Comparison of ENCODE assay signal across 20 cellular contexts in genomic region chr22:36318442-36318841, GRCh38.
DNase-seq lines count a peak whose midpoint lies in the region; ATAC-seq and TF ChIP-seq lines count a peak whose summit lies in the region.
"Had no signal": no experiment of that assay in that cellular context is flagged by ENCODE, and none has a peak within 500 bp of the region (broad histone marks: within the 10 kb centered on the region; RNA-seq: fewer than 3 reads in every experiment).

No MANE protein-coding gene starts in this region.

- no peak overlapping the region for H3K4me2 ChIP-seq in mesenchymal stem cell (ENCODE audit: low read length, poor library complexity, severe bottlenecking)

- DNase-seq in activated T-cell treated with anti-CD3 and anti-CD28 coated beads, Interleukin-2, amount 50 U/mL, for 24 hours, result no peak
- DNase-seq in activated T-cell treated with anti-CD3 and anti-CD28 coated beads, Interleukin-2, amount 50 U/mL, for 1 hour, result no peak
- no peak for DNase-seq in activated T-helper 1 cell treated with anti-CD3 and anti-CD28 coated beads, Interleukin-12 subunit alpha, Interleukin-12 subunit beta, Interleukin-2, Interleukin-4 antibody, amounts not matched to agents 30 ng/mL and 10 ng/mL and 1 ng/mL, durations not matched to agents 14 hours and 24 hours and 36 hours (ENCODE audit: low spot score)
- DNase-seq in mesenchymal stem cell (no peak), GM13976 (ENCODE audit: low spot score) (no peak), NCI-H2081 (lab: John Stamatoyannopoulos, UW) (no peak)
- no peak for DNase-seq in stimulated activated naive B cell treated with anti-CD40 and anti-IgM and Interleukin-4, amounts not matched to agents 10 μg/mL and 1 μg/mL and 100 μg/mL, for 72 hours
- DNase-seq: activated naive CD8-positive, alpha-beta T cell treated with anti-CD3 and anti-CD28 coated beads, Interleukin-2, amount 10 ng/mL, durations not matched to agents 7 days and 5 days; CD4-positive, CD25-positive, alpha-beta regulatory T cell; DMS79; KG1; NCI-H1048; NCI-H2029 treated with DMSO at 0.1 percent for 48 hours; NCI-H510A; Right ventricle myocardium superior; stimulated activated CD4-positive, alpha-beta T cell treated with anti-CD3 and anti-CD28 coated beads, Interleukin-4, amount 100 ng/mL, for 24 hours had no signal

- in situ Hi-C loops in GM13976 (cut with MboI; ENCODE audit: low sequenced_read_pairs, unreplicated experiment), result no loop called here

- H2AK5ac ChIP-seq in mesenchymal stem cell (ENCODE audit: low read length, severe bottlenecking), result no peak overlapping the region

- peaks cover 25% of the 10 kb centered on the region for H3K4me1 ChIP-seq in mesenchymal stem cell (ENCODE audit: control insufficient read depth, insufficient read depth, low read depth, low read length)
- H3K4me1 ChIP-seq: HAP-1 had no signal

- peaks cover 88 to 90% of the 10 kb centered on the region in 2 experiments for H3K36me3 ChIP-seq in mesenchymal stem cell (ENCODE audit: control insufficient read depth in 1 of 2, insufficient read depth in 2 of 2, low read depth in 1 of 2, low read length in 2 of 2)

- H2BK120ac ChIP-seq in mesenchymal stem cell (ENCODE audit: low read depth, low read length), result no peak overlapping the region

- no peak overlapping the region for H2BK5ac ChIP-seq in mesenchymal stem cell (ENCODE audit: low read depth, low read length, poor library complexity, severe bottlenecking)

- peak overlapping the region; percentile 5 for H3K27ac ChIP-seq in mesenchymal stem cell (ENCODE audit: low read length, poor library complexity, severe bottlenecking)

- no peak overlapping the region for H2AFZ ChIP-seq in mesenchymal stem cell (ENCODE audit: low read depth, low read length)

- 91% methylated on average over 10 of the region's 12 CpGs for whole genome bisulfite sequencing in mesenchymal stem cell

- no peak overlapping the region for H3K23ac ChIP-seq in mesenchymal stem cell (ENCODE audit: low read length in 2 of 2)

- no peak overlapping the region for H4K8ac ChIP-seq in mesenchymal stem cell (ENCODE audit: low read length)

- H3K18ac ChIP-seq in mesenchymal stem cell (ENCODE audit: low read depth in 1 of 2, low read length in 2 of 2), result no peak overlapping the region

- H3K4ac ChIP-seq in mesenchymal stem cell (ENCODE audit: low read depth in 1 of 2, low read length in 2 of 2), result no peak overlapping the region

- H3K4me1 Mint-ChIP-seq in activated T-cell treated with anti-CD3 and anti-CD28 coated beads, Interleukin-2, amount 50 U/mL, for 24 hours (ENCODE audit: low read depth), result peaks cover 2% of the 10 kb centered on the region
- H3K4me1 Mint-ChIP-seq in activated T-helper 1 cell treated with anti-CD3 and anti-CD28 coated beads, Interleukin-12 subunit alpha, Interleukin-12 subunit beta, Interleukin-2, Interleukin-4 antibody, amounts not matched to agents 30 ng/mL and 10 ng/mL and 1 ng/mL, durations not matched to agents 14 hours and 24 hours and 36 hours (ENCODE audit: low read depth), result peaks cover 5% of the 10 kb centered on the region
- peaks cover 6 to 27% of the 10 kb centered on the region in 2 donors for H3K4me1 Mint-ChIP-seq in stimulated activated naive B cell treated with anti-CD40 and anti-IgM and Interleukin-4, amounts not matched to agents 10 μg/mL and 1 μg/mL and 100 μg/mL, for 72 hours
- H3K4me1 Mint-ChIP-seq: mesothelial cell of epicardium, WTC11 had no signal

- intact Hi-C loops in activated T-helper 1 cell treated with anti-CD3 and anti-CD28 coated beads, Interleukin-12 subunit alpha, Interleukin-12 subunit beta, Interleukin-2, Interleukin-4 antibody, amounts not matched to agents 30 ng/mL and 10 ng/mL and 1 ng/mL, durations not matched to agents 14 hours and 24 hours and 36 hours (cut with micrococcal nuclease), result no loop called here

- no peaks in the 10 kb centered on the region for H3K27me3 ChIP-seq in mesenchymal stem cell (ENCODE audit: control insufficient read depth in 1 of 2, insufficient read depth in 1 of 2, low read length in 2 of 2)

- H3K27me3 Mint-ChIP-seq in activated T-cell treated with anti-CD3 and anti-CD28 coated beads, Interleukin-2, amount 50 U/mL, for 24 hours, result no peaks in the 10 kb centered on the region
- no peaks in the 10 kb centered on the region for H3K27me3 Mint-ChIP-seq in activated T-helper 1 cell treated with anti-CD3 and anti-CD28 coated beads, Interleukin-12 subunit alpha, Interleukin-12 subunit beta, Interleukin-2, Interleukin-4 antibody, amounts not matched to agents 30 ng/mL and 10 ng/mL and 1 ng/mL, durations not matched to agents 14 hours and 24 hours and 36 hours (ENCODE audit: insufficient read depth)
- H3K27me3 Mint-ChIP-seq in stimulated activated naive B cell treated with anti-CD40 and anti-IgM and Interleukin-4, amounts not matched to agents 10 μg/mL and 1 μg/mL and 100 μg/mL, for 72 hours, result no peaks in the 10 kb centered on the region
- H3K27me3 Mint-ChIP-seq: activated naive CD8-positive, alpha-beta T cell treated with anti-CD3 and anti-CD28 coated beads, Interleukin-2, amount 10 ng/mL, durations not matched to agents 7 days and 5 days; CD4-positive, CD25-positive, alpha-beta regulatory T cell had no signal

- H2BK15ac ChIP-seq in mesenchymal stem cell (ENCODE audit: low read depth, poor library complexity, severe bottlenecking), result no peak overlapping the region

- no peaks in the 10 kb centered on the region for H3K9me3 ChIP-seq in mesenchymal stem cell (ENCODE audit: control insufficient read depth, low read length)
- H3K9me3 ChIP-seq: HAP-1 had no signal

- H3K79me1 ChIP-seq in mesenchymal stem cell (replicated peaks; ENCODE audit: low read length, poor library complexity, severe bottlenecking), result peaks cover 3% of the 10 kb centered on the region

- H3K4me3 ChIP-seq in mesenchymal stem cell (ENCODE audit: insufficient read depth in 1 of 2, low read depth in 1 of 2, low read length in 2 of 2), result no peak overlapping the region
- H3K4me3 ChIP-seq: HAP-1 had no signal

- H3K9me3 Mint-ChIP-seq in activated T-cell treated with anti-CD3 and anti-CD28 coated beads, Interleukin-2, amount 50 U/mL, for 24 hours, result no peaks in the 10 kb centered on the region
- no peaks in the 10 kb centered on the region for H3K9me3 Mint-ChIP-seq in activated T-helper 1 cell treated with anti-CD3 and anti-CD28 coated beads, Interleukin-12 subunit alpha, Interleukin-12 subunit beta, Interleukin-2, Interleukin-4 antibody, amounts not matched to agents 30 ng/mL and 10 ng/mL and 1 ng/mL, durations not matched to agents 14 hours and 24 hours and 36 hours
- no peaks in the 10 kb centered on the region for H3K9me3 Mint-ChIP-seq in stimulated activated naive B cell treated with anti-CD40 and anti-IgM and Interleukin-4, amounts not matched to agents 10 μg/mL and 1 μg/mL and 100 μg/mL, for 72 hours
- H3K9me3 Mint-ChIP-seq: activated naive CD8-positive, alpha-beta T cell treated with anti-CD3 and anti-CD28 coated beads, Interleukin-2, amount 10 ng/mL, durations not matched to agents 7 days and 5 days; CD4-positive, CD25-positive, alpha-beta regulatory T cell; mesothelial cell of epicardium; WTC11 had no signal

- H2BK12ac ChIP-seq in mesenchymal stem cell (ENCODE audit: low read length in 2 of 2), result no peak overlapping the region

- peaks cover 99% of the 10 kb centered on the region for H3K36me3 Mint-ChIP-seq in activated T-cell treated with anti-CD3 and anti-CD28 coated beads, Interleukin-2, amount 50 U/mL, for 24 hours (ENCODE audit: low read depth)
- H3K36me3 Mint-ChIP-seq in activated T-helper 1 cell treated with anti-CD3 and anti-CD28 coated beads, Interleukin-12 subunit alpha, Interleukin-12 subunit beta, Interleukin-2, Interleukin-4 antibody, amounts not matched to agents 30 ng/mL and 10 ng/mL and 1 ng/mL, durations not matched to agents 14 hours and 24 hours and 36 hours (ENCODE audit: low read depth), result peaks cover 60% of the 10 kb centered on the region
- peaks cover 52 to 57% of the 10 kb centered on the region in 2 donors for H3K36me3 Mint-ChIP-seq in stimulated activated naive B cell treated with anti-CD40 and anti-IgM and Interleukin-4, amounts not matched to agents 10 μg/mL and 1 μg/mL and 100 μg/mL, for 72 hours

- TF ChIP-seq CTCF in GM13976 (IDR thresholded peaks at IDR 0.05; ENCODE audit: borderline replicate concordance, control extremely low read depth, extremely low read depth, insufficient read depth, missing control alignments), result no peak

- H3K9ac ChIP-seq in mesenchymal stem cell (ENCODE audit: low read length), result no peak overlapping the region

- H4K91ac ChIP-seq in mesenchymal stem cell (ENCODE audit: low read length), result no peak overlapping the region

- H3K4me3 Mint-ChIP-seq in activated T-cell treated with anti-CD3 and anti-CD28 coated beads, Interleukin-2, amount 50 U/mL, for 24 hours, result no peak overlapping the region
- H3K4me3 Mint-ChIP-seq in activated T-helper 1 cell treated with anti-CD3 and anti-CD28 coated beads, Interleukin-12 subunit alpha, Interleukin-12 subunit beta, Interleukin-2, Interleukin-4 antibody, amounts not matched to agents 30 ng/mL and 10 ng/mL and 1 ng/mL, durations not matched to agents 14 hours and 24 hours and 36 hours, result no peak overlapping the region
- no peak overlapping the region for H3K4me3 Mint-ChIP-seq in stimulated activated naive B cell treated with anti-CD40 and anti-IgM and Interleukin-4, amounts not matched to agents 10 μg/mL and 1 μg/mL and 100 μg/mL, for 72 hours
- H3K4me3 Mint-ChIP-seq: activated naive CD8-positive, alpha-beta T cell treated with anti-CD3 and anti-CD28 coated beads, Interleukin-2, amount 10 ng/mL, durations not matched to agents 7 days and 5 days; CD4-positive, CD25-positive, alpha-beta regulatory T cell; mesothelial cell of epicardium; WTC11 had no signal

- no peak for ATAC-seq in stimulated activated naive B cell treated with anti-CD40 and anti-IgM and Interleukin-4, amounts not matched to agents 10 μg/mL and 1 μg/mL and 100 μg/mL, for 72 hours (replicated peaks)
- ATAC-seq in GM21390 (IDR thresholded peaks at IDR 0.05; ENCODE audit: unreplicated experiment), result no peak
- ATAC-seq: WTC11 had no signal

- no peak overlapping the region for H3K14ac ChIP-seq in mesenchymal stem cell (ENCODE audit: low read length in 2 of 2)

- H3K27ac Mint-ChIP-seq in activated T-cell treated with anti-CD3 and anti-CD28 coated beads, Interleukin-2, amount 50 U/mL, for 24 hours, result peak overlapping the region; percentile 77
- peak overlapping the region; percentile 12 for H3K27ac Mint-ChIP-seq in activated T-helper 1 cell treated with anti-CD3 and anti-CD28 coated beads, Interleukin-12 subunit alpha, Interleukin-12 subunit beta, Interleukin-2, Interleukin-4 antibody, amounts not matched to agents 30 ng/mL and 10 ng/mL and 1 ng/mL, durations not matched to agents 14 hours and 24 hours and 36 hours
- H3K27ac Mint-ChIP-seq in stimulated activated naive B cell treated with anti-CD40 and anti-IgM and Interleukin-4, amounts not matched to agents 10 μg/mL and 1 μg/mL and 100 μg/mL, for 72 hours, result peak overlapping the region; percentile 77
- H3K27ac Mint-ChIP-seq: activated naive CD8-positive, alpha-beta T cell treated with anti-CD3 and anti-CD28 coated beads, Interleukin-2, amount 10 ng/mL, durations not matched to agents 7 days and 5 days; mesothelial cell of epicardium; WTC11 had no signal

Comparison
In these comparisons a context has a peak if more than half of its experiments do, and no peak if none do; other contexts are left out.
1. H3K27ac Mint-ChIP-seq: peak in every context shown above with its lines; median percentile 77 in activated T-cell treated with anti-CD3 and anti-CD28 coated beads, Interleukin-2, amount 50 U/mL, for 24 hours; 77 in stimulated activated naive B cell treated with anti-CD40 and anti-IgM and Interleukin-4, amounts not matched to agents 10 μg/mL and 1 μg/mL and 100 μg/mL, for 72 hours; 12 in activated T-helper 1 cell treated with anti-CD3 and anti-CD28 coated beads, Interleukin-12 subunit alpha, Interleukin-12 subunit beta, Interleukin-2, Interleukin-4 antibody, amounts not matched to agents 30 ng/mL and 10 ng/mL and 1 ng/mL, durations not matched to agents 14 hours and 24 hours and 36 hours.